ENCODE assay signal across 16 cellular contexts in genomic region chrX:63918611-63919010, GRCh38.
DNase-seq lines count a peak whose midpoint lies in the region; ATAC-seq and TF ChIP-seq lines count a peak whose summit lies in the region.
"Had no signal": no experiment of that assay in that cellular context is flagged by ENCODE, and none has a peak within 500 bp of the region (broad histone marks: within the 10 kb centered on the region; RNA-seq: fewer than 3 reads in every experiment).

No MANE protein-coding gene starts in this region.

- H3K36me3 ChIP-seq in WERI-Rb-1 = no peaks in the 10 kb centered on the region
- no peaks in the 10 kb centered on the region for H3K36me3 ChIP-seq in left lung
- H3K36me3 ChIP-seq: transverse colon had no signal

- in situ Hi-C loops in KBM-7 (cut with MboI; ENCODE audit: low pct_unique_long_range_greater_than_20kb, low sequenced_read_pairs) = no loop called here

- DNase-seq in ELR (ENCODE audit: low read depth) (peak; percentile 60), KBM-7 (peak; percentile 43), WERI-Rb-1 (peak; percentile 67), left lung (no peak), UCSD-AML1 (lab: John Stamatoyannopoulos, UW; ENCODE audit: unreplicated experiment) (no peak), lower leg skin (ENCODE audit: low spot score in 2 of 2) (no peak)
- DNase-seq in activated T-cell treated with anti-CD3 and anti-CD28 coated beads, Interleukin-2, amount 50 U/mL, for 24 hours = no peak
- no peak for DNase-seq in stimulated activated naive CD4-positive, alpha-beta T cell treated with Interleukin-2 at 50 U/mL for 16 hours (lab: John Stamatoyannopoulos, UW)
- DNase-seq: activated CD4-positive, alpha-beta T cell treated with anti-CD3 and anti-CD28 coated beads, Interleukin-2, amount 50 U/mL, for 1 hour; left colon; NCI-H2227 treated with DMSO at 0.1 percent for 48 hours; nephron progenitor cell; transverse colon had no signal

- intact Hi-C loops in left lung (cut with DNase I) = no loop called here
- intact Hi-C loops in lower leg skin (cut with DNase I; ENCODE audit: low total_unique reads) = no loop called here

- H3K9me3 ChIP-seq in WERI-Rb-1 (ENCODE audit: severe bottlenecking) (peaks cover 11% of the 10 kb centered on the region), left lung (peaks cover 0 to 13% of the 10 kb centered on the region in 2 donors)
- H3K9me3 ChIP-seq: transverse colon had no signal

- no peak overlapping the region for H3K4me3 ChIP-seq in WERI-Rb-1 (ENCODE audit: low read depth, low read length)
- no peak overlapping the region for H3K4me3 ChIP-seq in left lung
- no peak overlapping the region for H3K4me3 ChIP-seq in lower leg skin (ENCODE audit: low read depth, poor library complexity, severe bottlenecking)
- H3K4me3 ChIP-seq: coronary artery, transverse colon had no signal

- no peaks in the 10 kb centered on the region for H3K4me1 Mint-ChIP-seq in activated T-cell treated with anti-CD3 and anti-CD28 coated beads, Interleukin-2, amount 50 U/mL, for 24 hours (ENCODE audit: low read depth)
- H3K4me1 Mint-ChIP-seq: nephron progenitor cell had no signal

- WGBS in lower leg skin, 2 donors = 13 to 27% methylated on average over 1 of the region's 1 CpG

- TF ChIP-seq CTCF in WERI-Rb-1 (IDR thresholded peaks at IDR 0.05; ENCODE audit: low read depth, low read length) (peak; percentile 50), left lung (IDR thresholded peaks at IDR 0.05) (no peak), lower leg skin (IDR thresholded peaks at IDR 0.05) (no peak)

- H3K27ac ChIP-seq in WERI-Rb-1 = no peak overlapping the region
- H3K27ac ChIP-seq in left lung = no peak overlapping the region
- H3K27ac ChIP-seq: foreskin keratinocyte, transverse colon had no signal

- H3K27me3 ChIP-seq in WERI-Rb-1 (ENCODE audit: insufficient read depth, low read depth, severe bottlenecking) = no peaks in the 10 kb centered on the region
- no peaks in the 10 kb centered on the region for H3K27me3 ChIP-seq in left lung
- H3K27me3 ChIP-seq: foreskin keratinocyte, transverse colon had no signal

- peak; percentile 71 for ATAC-seq in left lung
- ATAC-seq: foreskin keratinocyte, left colon, SK-N-SH treated with all-trans-retinoic acid at 6 μM for 48 hours had no signal

- peaks cover 31% of the 10 kb centered on the region for H3K9me3 Mint-ChIP-seq in activated T-cell treated with anti-CD3 and anti-CD28 coated beads, Interleukin-2, amount 50 U/mL, for 24 hours

- H3K4me3 Mint-ChIP-seq in activated T-cell treated with anti-CD3 and anti-CD28 coated beads, Interleukin-2, amount 50 U/mL, for 24 hours = no peak overlapping the region
- H3K4me3 Mint-ChIP-seq: nephron progenitor cell had no signal

- H3K36me3 Mint-ChIP-seq in activated T-cell treated with anti-CD3 and anti-CD28 coated beads, Interleukin-2, amount 50 U/mL, for 24 hours (ENCODE audit: low read depth) = no peaks in the 10 kb centered on the region

- no peaks in the 10 kb centered on the region for H3K4me1 ChIP-seq in left lung
- H3K4me1 ChIP-seq: foreskin keratinocyte, transverse colon had no signal

- no peak for TF ChIP-seq POLR2A in lower leg skin (IDR thresholded peaks at IDR 0.05)

- H3K27me3 Mint-ChIP-seq in activated T-cell treated with anti-CD3 and anti-CD28 coated beads, Interleukin-2, amount 50 U/mL, for 24 hours = peaks cover 38% of the 10 kb centered on the region

- no peak overlapping the region for H3K27ac Mint-ChIP-seq in activated T-cell treated with anti-CD3 and anti-CD28 coated beads, Interleukin-2, amount 50 U/mL, for 24 hours
- H3K27ac Mint-ChIP-seq: nephron progenitor cell had no signal

Comparison
In these comparisons a context has a peak if more than half of its experiments do, and no peak if none do; other contexts are left out.
1. DNase-seq: peak in ELR (single experiment), KBM-7 (single experiment) and WERI-Rb-1 (single experiment); none in left lung (0 of 2), activated T-cell treated with anti-CD3 and anti-CD28 coated beads, Interleukin-2, amount 50 U/mL, for 24 hours (single experiment), UCSD-AML1 (single experiment), lower leg skin (0 of 2) and stimulated activated naive CD4-positive, alpha-beta T cell treated with Interleukin-2 at 50 U/mL for 16 hours (single experiment).